ENCODE assay signal across 15 cellular contexts in genomic region chr1:35605882-35606182, GRCh38. TPM values are rescaled to one million over a fixed set of nuclear protein-coding genes. Genes with fewer than 3 reads are reported as not detected.
DNase-seq lines count a peak whose midpoint lies in the region; TF ChIP-seq lines count a peak whose summit lies in the region.
"Had no signal": no experiment of that assay in that cellular context is flagged by ENCODE, and none has a peak within 500 bp of the region (broad histone marks: within the 10 kb centered on the region; RNA-seq: fewer than 3 reads in every experiment).

No MANE protein-coding gene starts in this region.

- DNase-seq in AG04450 (ENCODE audit: low read depth, low spot score) (no peak), HT1080 (ENCODE audit: low read depth) (peak; percentile 48), brain microvascular endothelial cell (peak; percentile 54), mesenchymal stem cell (peak; percentile 21), activated T-cell treated with anti-CD3 and anti-CD28 coated beads for 4 hours (no peak), ecto neural progenitor cell (ENCODE audit: low spot score) (no peak), RWPE1 (ENCODE audit: low spot score) (no peak)
- DNase-seq in activated effector memory CD4-positive, alpha-beta T cell treated with Interleukin-2 at 50 U/mL for 16 hours = no peak
- DNase-seq: activated CD4-positive, alpha-beta T cell treated with anti-CD3 and anti-CD28 coated beads for 1 hour; caudate nucleus; DMS79 treated with DMSO at 0.1 percent for 48 hours; erythroblast; MG63; psoas muscle had no signal

- H3K14ac ChIP-seq in mesenchymal stem cell (ENCODE audit: low read length in 2 of 2) = no peak overlapping the region

- H3K4me3 ChIP-seq in AG04450 (ENCODE audit: low read depth, low read length) (no peak overlapping the region), brain microvascular endothelial cell (ENCODE audit: low read depth, low read length) (no peak overlapping the region), mesenchymal stem cell (ENCODE audit: insufficient read depth in 1 of 2, low read depth in 1 of 2, low read length in 2 of 2) (no peak overlapping the region)
- H3K4me3 ChIP-seq: MG63, psoas muscle had no signal

- peaks cover 6% of the 10 kb centered on the region for H3K4me1 ChIP-seq in mesenchymal stem cell (ENCODE audit: control insufficient read depth, insufficient read depth, low read depth, low read length)
- H3K4me1 ChIP-seq: psoas muscle had no signal

- H2BK15ac ChIP-seq in mesenchymal stem cell (ENCODE audit: low read depth, poor library complexity, severe bottlenecking) = no peak overlapping the region

- H3K9ac ChIP-seq in mesenchymal stem cell (ENCODE audit: low read length) = no peak overlapping the region

- no peak overlapping the region for H2BK5ac ChIP-seq in mesenchymal stem cell (ENCODE audit: low read depth, low read length, poor library complexity, severe bottlenecking)

- H3K9me3 ChIP-seq in AG04450 (ENCODE audit: control insufficient read depth, insufficient read depth, low read length) (no peaks in the 10 kb centered on the region), mesenchymal stem cell (ENCODE audit: control insufficient read depth, low read length) (no peaks in the 10 kb centered on the region)
- H3K9me3 ChIP-seq: MG63, psoas muscle had no signal

- in situ Hi-C loops in brain microvascular endothelial cell (cut with HindIII; ENCODE audit: low pct_ligation_motif_present, low sequenced_read_pairs) = no loop called here

- H3K4ac ChIP-seq in mesenchymal stem cell (ENCODE audit: low read depth in 1 of 2, low read length in 2 of 2) = no peak overlapping the region

- no peak overlapping the region for H2AFZ ChIP-seq in mesenchymal stem cell (ENCODE audit: low read depth, low read length)

- 34% methylated on average over 4 of the region's 4 CpGs for WGBS in mesenchymal stem cell

- H3K36me3 ChIP-seq in brain microvascular endothelial cell (replicated peaks) (peaks cover 44% of the 10 kb centered on the region), mesenchymal stem cell (ENCODE audit: control insufficient read depth in 1 of 2, insufficient read depth in 2 of 2, low read depth in 1 of 2, low read length in 2 of 2) (peaks cover 36 to 91% of the 10 kb centered on the region in 2 experiments)

- no peaks in the 10 kb centered on the region for H3K27me3 ChIP-seq in AG04450 (ENCODE audit: control insufficient read depth, insufficient read depth, low read length)
- H3K27me3 ChIP-seq in brain microvascular endothelial cell (replicated peaks) = no peaks in the 10 kb centered on the region
- H3K27me3 ChIP-seq in mesenchymal stem cell (ENCODE audit: control insufficient read depth in 1 of 2, insufficient read depth in 1 of 2, low read length in 2 of 2) = no peaks in the 10 kb centered on the region
- H3K27me3 ChIP-seq: MG63 had no signal

- no peak overlapping the region for H3K23ac ChIP-seq in mesenchymal stem cell (ENCODE audit: low read length in 2 of 2)

- H2BK120ac ChIP-seq in mesenchymal stem cell (ENCODE audit: low read depth, low read length) = no peak overlapping the region

- CTCF ChIA-PET in AG04450 (lab: Charles Lee) (interaction anchor here (1.7 to 1.8 kb wide), 2 partner anchors 41 to 121 kb away, joined by 5 to 11 read pairs; no protein-coding TSS in a partner anchor), RWPE1 (lab: Yijun Ruan, JAX) (no interaction called here)

- TF ChIP-seq CTCF in AG04450 (IDR thresholded peaks at IDR 0.05; ENCODE audit: low read depth, low read length) (no peak), brain microvascular endothelial cell (IDR thresholded peaks at IDR 0.05; ENCODE audit: low read depth, low read length, missing control alignments) (no peak), RWPE1 (conservative IDR thresholded peaks at IDR 0.05; ENCODE audit: low read depth) (no peak)

- no peak overlapping the region for H4K91ac ChIP-seq in mesenchymal stem cell (ENCODE audit: low read length)

- POLR2A ChIA-PET in AG04450 (lab: Yijun Ruan, JAX) = no interaction called here
- POLR2A ChIA-PET in RWPE1 (lab: Yijun Ruan, JAX; ENCODE audit: low non-redundant PET) = no interaction called here

- H2BK12ac ChIP-seq in mesenchymal stem cell (ENCODE audit: low read length in 2 of 2) = no peak overlapping the region

- H3K4me2 ChIP-seq in mesenchymal stem cell (ENCODE audit: low read length, poor library complexity, severe bottlenecking) = no peak overlapping the region

- H3K18ac ChIP-seq in mesenchymal stem cell (ENCODE audit: low read depth in 1 of 2, low read length in 2 of 2) = no peak overlapping the region

- H3K79me1 ChIP-seq in mesenchymal stem cell (replicated peaks; ENCODE audit: low read length, poor library complexity, severe bottlenecking) = peaks cover 34% of the 10 kb centered on the region

- H3K27ac ChIP-seq in AG04450 (ENCODE audit: low read depth, low read length) (peak overlapping the region; percentile 11), brain microvascular endothelial cell (peak overlapping the region; percentile 63), mesenchymal stem cell (ENCODE audit: low read length, poor library complexity, severe bottlenecking) (peak overlapping the region; percentile 38), RWPE1 (no peak overlapping the region)
- H3K27ac ChIP-seq: psoas muscle had no signal

- H4K8ac ChIP-seq in mesenchymal stem cell (ENCODE audit: low read length) = no peak overlapping the region

- H2AK5ac ChIP-seq in mesenchymal stem cell (ENCODE audit: low read length, severe bottlenecking) = no peak overlapping the region

RNA-seq across cellular contexts. Expression of gene TFAP2E, which starts 32.7 kb away (rescaled TPM):
- 0.05 and 0.06 TPM in 2 replicates for polyA plus RNA-seq in AG04450 (2011; rRNA removed)
- polyA minus RNA-seq in AG04450 (2011; rRNA and poly(A)+ RNA removed) = not detected in 2 replicates
- not detected in 2 replicates for total RNA-seq in HT1080 (2014; rRNA removed; shearing (Covaris generic))
- polyA plus RNA-seq in HT1080 (2015; cell fraction: cytosol; rRNA removed) = 0.06 TPM in 1 of 2 replicates, not detected in the other
- polyA plus RNA-seq in HT1080 (2015; cell fraction: nucleus; rRNA removed) = 0.75 and 0.91 TPM in 2 replicates
- 0.11 TPM for polyA plus RNA-seq in mesenchymal stem cell (2013, experiment 1 of 2)
- polyA plus RNA-seq in mesenchymal stem cell (2013, experiment 2 of 2) = 0.10 TPM
- total RNA-seq: psoas muscle, urinary bladder had no signal

RNA-seq across cellular contexts. Expression of gene PSMB2, which starts 35.5 kb away (rescaled TPM):
- 97.8 and 99.1 TPM in 2 replicates for polyA plus RNA-seq in AG04450 (2011; rRNA removed)
- polyA minus RNA-seq in AG04450 (2011; rRNA and poly(A)+ RNA removed) = 70.8 and 80.6 TPM in 2 replicates
- total RNA-seq in HT1080 (2014; rRNA removed; shearing (Covaris generic)) = 45.3 and 56.9 TPM in 2 replicates
- 105 and 109 TPM in 2 replicates for polyA plus RNA-seq in HT1080 (2015; cell fraction: cytosol; rRNA removed)
- polyA plus RNA-seq in HT1080 (2015; cell fraction: nucleus; rRNA removed) = 67.4 and 70.4 TPM in 2 replicates
- 169 TPM for polyA plus RNA-seq in mesenchymal stem cell (2013, experiment 1 of 2)
- 180 TPM for polyA plus RNA-seq in mesenchymal stem cell (2013, experiment 2 of 2)

RNA-seq across cellular contexts. Expression of gene NCDN, which starts 48.2 kb away (rescaled TPM):
- polyA plus RNA-seq in AG04450 (2011; rRNA removed) = 16.7 and 22.6 TPM in 2 replicates
- polyA minus RNA-seq in AG04450 (2011; rRNA and poly(A)+ RNA removed) = 18.3 and 26.8 TPM in 2 replicates
- 49.9 and 57.6 TPM in 2 replicates for total RNA-seq in HT1080 (2014; rRNA removed; shearing (Covaris generic))
- 40.2 and 46.8 TPM in 2 replicates for polyA plus RNA-seq in HT1080 (2015; cell fraction: cytosol; rRNA removed)
- polyA plus RNA-seq in HT1080 (2015; cell fraction: nucleus; rRNA removed) = 79.5 and 89.7 TPM in 2 replicates
- 19.5 TPM for polyA plus RNA-seq in mesenchymal stem cell (2013, experiment 1 of 2)
- 20.1 TPM for polyA plus RNA-seq in mesenchymal stem cell (2013, experiment 2 of 2)

RNA-seq across cellular contexts. Expression of gene KIAA0319L, which starts 48.6 kb away (rescaled TPM):
- polyA plus RNA-seq in AG04450 (2011; rRNA removed) = 53.2 and 69.5 TPM in 2 replicates
- 62.4 and 63.7 TPM in 2 replicates for polyA minus RNA-seq in AG04450 (2011; rRNA and poly(A)+ RNA removed)
- total RNA-seq in HT1080 (2014; rRNA removed; shearing (Covaris generic)) = 37.6 and 37.8 TPM in 2 replicates
- 47.0 and 54.9 TPM in 2 replicates for polyA plus RNA-seq in HT1080 (2015; cell fraction: cytosol; rRNA removed)
- 109 and 125 TPM in 2 replicates for polyA plus RNA-seq in HT1080 (2015; cell fraction: nucleus; rRNA removed)
- 37.8 TPM for polyA plus RNA-seq in mesenchymal stem cell (2013, experiment 1 of 2)
- 37.6 TPM for polyA plus RNA-seq in mesenchymal stem cell (2013, experiment 2 of 2)

Comparison
In these comparisons a context has a peak if more than half of its experiments do, and no peak if none do; other contexts are left out.
1. DNase-seq: peak in HT1080 (single experiment), brain microvascular endothelial cell (single experiment) and mesenchymal stem cell (single experiment); none in AG04450 (single experiment), activated T-cell treated with anti-CD3 and anti-CD28 coated beads for 4 hours (single experiment), activated effector memory CD4-positive, alpha-beta T cell treated with Interleukin-2 at 50 U/mL for 16 hours (single experiment), ecto neural progenitor cell (single experiment) and RWPE1 (single experiment).